ENCODE assay signal across 8 cellular contexts in genomic region chr2:60806988-60807681, GRCh38. TPM values are rescaled to one million over a fixed set of nuclear protein-coding genes. Genes with fewer than 3 reads are reported as not detected.
DNase-seq lines count a peak whose midpoint lies in the region; ATAC-seq, FAIRE-seq and TF ChIP-seq lines count a peak whose summit lies in the region.

No MANE protein-coding gene starts in this region.

- no peaks in the 10 kb centered on the region for H3K36me3 Mint-ChIP-seq in osteocyte (ENCODE audit: unreplicated experiment)

- no peak overlapping the region for H3K27ac Mint-ChIP-seq in osteocyte (ENCODE audit: unreplicated experiment)

- H2AFZ ChIP-seq in GM12878 (ENCODE audit: control insufficient read depth, low read depth, low read length) = peak overlapping the region; percentile 54

- H3K9me3 ChIP-seq in RWPE2 (ENCODE audit: severe bottlenecking) = no peaks in the 10 kb centered on the region
- H3K9me3 ChIP-seq in GM12878 (replicated peaks; ENCODE audit: control insufficient read depth, insufficient read depth, low read length) = no peaks in the 10 kb centered on the region

- H3K36me3 ChIP-seq in RWPE2 (ENCODE audit: low read depth) (no peaks in the 10 kb centered on the region; the same call in 1 of the 2 replicates), GM12878 (ENCODE audit: control insufficient read depth in 2 of 2, insufficient read depth in 2 of 2, low read length in 1 of 2) (no peaks in the 10 kb centered on the region; a peak in 1 of 4 replicates)

- TF ChIP-seq RAD21 in GM12878 (IDR thresholded peaks at IDR 0.05; ENCODE audit: insufficient read depth, low read depth, low read length) = 0 out of 2 replicates have a peak, but pooled peaks have one; percentile 1

- H3K27me3 Mint-ChIP-seq in osteocyte (ENCODE audit: unreplicated experiment) = no peaks in the 10 kb centered on the region

- whole genome bisulfite sequencing in GM12878 (ENCODE audit: insufficient coverage, insufficient replicate concordance, low lambda C conversion rate, missing lambda C conversion rate) = 2% methylated on average over 6 of the region's 6 CpGs

- H3K4me1 ChIP-seq in RWPE2 (ENCODE audit: insufficient read depth, poor library complexity, severe bottlenecking) = no peaks in the 10 kb centered on the region
- H3K4me1 ChIP-seq in GM12878 (ENCODE audit: control insufficient read depth, insufficient read depth, low read length) = peaks cover 28% of the 10 kb centered on the region

- intact Hi-C loops in GM12878 (cut with micrococcal nuclease; ENCODE audit: unreplicated experiment) = loop anchor here (1.0 to 2.0 kb wide), 2 partner anchors 27 to 76 kb away; no protein-coding TSS in a partner anchor

- POLR2A ChIA-PET in GM12878 (lab: Charles Lee) = interaction anchor here (0.8 to 2.3 kb wide), 8 partner anchors 11 to 80 kb away, joined by 3 to 12 read pairs (median 4); no protein-coding TSS in a partner anchor

- peak; percentile 95 for FAIRE-seq in GM12878 (lab: Jason Lieb, UNC)

- H3K27me3 ChIP-seq in RWPE2 (ENCODE audit: insufficient read depth, poor library complexity, severe bottlenecking) (no peaks in the 10 kb centered on the region), GM12878 (replicated peaks in 1 of 2; ENCODE audit: control insufficient read depth in 2 of 2, insufficient read depth in 2 of 2, low read length in 1 of 2) (no peaks in the 10 kb centered on the region)

- no peaks in the 10 kb centered on the region for H3K9me3 Mint-ChIP-seq in osteocyte (ENCODE audit: unreplicated experiment)

- SMC1A ChIA-PET in GM12878 (lab: Charles Lee; ENCODE audit: uncharacterized antibody, unreplicated experiment) = interaction anchor here (0.8 to 6.7 kb wide), 22 partner anchors 8 to 198 kb away, joined by 3 to 83 read pairs (median 4); partner anchors contain the start of gene REL

- H3K4me3 ChIP-seq in RWPE2 (ENCODE audit: severe bottlenecking) = no peak overlapping the region
- no peak overlapping the region for H3K4me3 ChIP-seq in GM12878

- no peaks in the 10 kb centered on the region for H4K20me1 ChIP-seq in GM12878 (ENCODE audit: control insufficient read depth, insufficient read depth)

- TF ChIP-seq CTCF in RWPE2 (IDR thresholded peaks at IDR 0.05; ENCODE audit: poor library complexity, severe bottlenecking) (no peak), GM12878 (IDR thresholded peaks at IDR 0.05 in 2 of 3, conservative IDR thresholded peaks at IDR 0.05 in 1 of 3; ENCODE audit: control insufficient read depth in 2 of 3, extremely low read depth in 1 of 3, insufficient read depth in 1 of 3, low read depth in 3 of 3, low read length in 3 of 3) (no peak), osteocyte (IDR thresholded peaks at IDR 0.05) (no peak)

- CTCF ChIA-PET in GM12878 (lab: Yijun Ruan, JAX) = interaction anchor here (0.8 to 9.9 kb wide), 8 partner anchors 10 to 191 kb away, joined by 3 to 178 read pairs (median 9); partner anchors contain the start of gene REL

- peak overlapping the region; percentile 89 for H3K4me2 ChIP-seq in GM12878 (ENCODE audit: control insufficient read depth, insufficient read depth)

- ATAC-seq in GM19455 (IDR thresholded peaks at IDR 0.05; ENCODE audit: unreplicated experiment) = peak; percentile 57
- ATAC-seq in HG03439 (IDR thresholded peaks at IDR 0.05; ENCODE audit: unreplicated experiment) = peak; percentile 78
- ATAC-seq in RWPE2 (ENCODE audit: low read depth) = peak; percentile 55; the same call in 1 of the 3 replicates
- peak; percentile 90 for ATAC-seq in GM12878

- in situ Hi-C loops in GM12878 (cut with MboI) = no loop called here

- no peak overlapping the region for H3K4me3 Mint-ChIP-seq in osteocyte (ENCODE audit: unreplicated experiment)

- peaks cover 11% of the 10 kb centered on the region for H3K4me1 Mint-ChIP-seq in osteocyte (ENCODE audit: unreplicated experiment)

- H3K79me2 ChIP-seq in GM12878 (ENCODE audit: control insufficient read depth, insufficient read depth, low read length) = no peaks in the 10 kb centered on the region

- DNase-seq in COR-L47 (lab: John Stamatoyannopoulos, UW) (peak; percentile 49), RWPE2 (ENCODE audit: low spot score) (no peak), GM12878 (ENCODE audit: low read depth, low spot score) (peak; percentile 75), osteocyte (ENCODE audit: extremely low spot score, unreplicated experiment) (peak; percentile 66), ecto neural progenitor cell (ENCODE audit: low spot score) (no peak), COLO668 (lab: John Stamatoyannopoulos, UW; ENCODE audit: unreplicated experiment) (no peak)

- peak overlapping the region; percentile 30; the same call in 1 of the 2 replicates for H3K9ac ChIP-seq in GM12878 (ENCODE audit: control insufficient read depth, insufficient read depth, low read length)

- TF ChIP-seq POLR2A in GM12878 (IDR thresholded peaks at IDR 0.05; ENCODE audit: low read depth, low read length) = 0 out of 2 replicates have a peak, but pooled peaks have one; percentile 6

- RAD21 ChIA-PET in GM12878 (lab: Charles Lee; ENCODE audit: unreplicated experiment) = interaction anchor here (0.5 to 4.7 kb wide), 14 partner anchors 8 to 192 kb away, joined by 3 to 56 read pairs (median 5); partner anchors contain the start of gene REL

- BruUV-seq in GM12878 (replicated peaks; lab: Mats Ljungman, UMichigan) = TSS peak; percentile 80

- TF ChIP-seq EP300 in GM12878 (IDR thresholded peaks at IDR 0.05; ENCODE audit: borderline replicate concordance in 1 of 2, control insufficient read depth in 1 of 2, low read depth in 2 of 2, low read length in 2 of 2) = 0 out of 4 replicates have a peak, but pooled peaks of 1 of the 2 experiments have one; percentile 41

- H3K27ac ChIP-seq in RWPE2 (ENCODE audit: poor library complexity, severe bottlenecking) (no peak overlapping the region), GM12878 (ENCODE audit: control insufficient read depth, insufficient read depth) (peak overlapping the region; percentile 76)

TF ChIP-seq in GM12878, 131 proteins besides CTCF, POLR2A, EP300 and RAD21 (continues in another document):
- TF ChIP-seq ZBTB4 (CRISPR knock-in tag; IDR thresholded peaks at IDR 0.05) = no peak
- no peak for TF ChIP-seq SMARCA5 (IDR thresholded peaks at IDR 0.05)
- TF ChIP-seq CHD2 (IDR thresholded peaks at IDR 0.05; ENCODE audit: borderline replicate concordance, low read depth, low read length) = no peak
- TF ChIP-seq SMC3 (IDR thresholded peaks at IDR 0.05; ENCODE audit: borderline replicate concordance, low read length) = 0 out of 2 replicates have a peak, but pooled peaks have one; percentile 25
- TF ChIP-seq WRNIP1 (IDR thresholded peaks at IDR 0.05; ENCODE audit: borderline replicate concordance, low read depth, low read length) = no peak

RNA-seq across cellular contexts. Expression of gene PAPOLG, which starts 51.1 kb away (rescaled TPM):
- total RNA-seq in GM12878 (2013; cell fraction: nucleolus; rRNA removed) = 27.9 and 29.0 TPM in 2 replicates
- total RNA-seq in GM12878 (2014; rRNA removed) (11.4 and 21.5 TPM in 2 replicates), GM12878 (2014; rRNA removed; fragmentation: Illumina TruSeq; extraction: Trizol) (13.3 and 13.5 TPM in 2 replicates), GM12878 (2021) (8.7 and 10.3 TPM in 2 replicates), osteocyte (15.1 and 17.1 TPM in 2 replicates)
- 2.6 TPM for polyA plus RNA-seq in GM12878 (2011; ENCODE audit: low read depth)
- polyA plus RNA-seq in GM12878 (2011; rRNA removed) (15.8 and 18.5 TPM in 2 replicates), GM12878 (2014; fragmentation: Illumina TruSeq; extraction: Trizol) (10.6 and 12.7 TPM in 2 replicates), GM12878 (2014; fragmentation: Nextera tagmentation; extraction: Ambion mirVana) (1 to 10 TPM; 4.2 TPM), GM12878 (2014; rRNA removed) (6.2 and 6.8 TPM in 2 replicates), GM12878 (2016; fragmentation: Nextera tagmentation; extraction: Ambion mirVana) (10 to 100 TPM; 10.8 to 13.0 TPM)
- polyA plus RNA-seq in GM12878 (2011; cell fraction: cytosol; rRNA removed) = 6.1 and 7.5 TPM in 2 replicates
- 9.9 and 10.3 TPM in 2 replicates for polyA plus RNA-seq in GM12878 (2011; cell fraction: nucleus; rRNA removed)
- 4.9 and 5.1 TPM in 2 replicates for polyA plus RNA-seq in GM12878 (2012)
- polyA minus RNA-seq in GM12878 (2011; rRNA and poly(A)+ RNA removed) = 31.3 and 35.8 TPM in 2 replicates
- 5.9 and 9.8 TPM in 2 replicates for polyA minus RNA-seq in GM12878 (2011; cell fraction: cytosol; rRNA and poly(A)+ RNA removed)
- polyA minus RNA-seq in GM12878 (2011; cell fraction: nucleus; rRNA and poly(A)+ RNA removed) = 6.2 and 12.4 TPM in 2 replicates

Comparison
In these comparisons a context has a peak if more than half of its experiments do, and no peak if none do; other contexts are left out.
1. DNase-seq: peak in COR-L47 (single experiment), GM12878 (single experiment) and osteocyte (single experiment); none in RWPE2 (single experiment), ecto neural progenitor cell (single experiment) and COLO668 (single experiment).
2. Peak in every context shown above with its lines, with median percentiles within 50 percentile points of each other: ATAC-seq.